8 cellular contexts compared by ENCODE assay signal in the genomic region with DNA sequence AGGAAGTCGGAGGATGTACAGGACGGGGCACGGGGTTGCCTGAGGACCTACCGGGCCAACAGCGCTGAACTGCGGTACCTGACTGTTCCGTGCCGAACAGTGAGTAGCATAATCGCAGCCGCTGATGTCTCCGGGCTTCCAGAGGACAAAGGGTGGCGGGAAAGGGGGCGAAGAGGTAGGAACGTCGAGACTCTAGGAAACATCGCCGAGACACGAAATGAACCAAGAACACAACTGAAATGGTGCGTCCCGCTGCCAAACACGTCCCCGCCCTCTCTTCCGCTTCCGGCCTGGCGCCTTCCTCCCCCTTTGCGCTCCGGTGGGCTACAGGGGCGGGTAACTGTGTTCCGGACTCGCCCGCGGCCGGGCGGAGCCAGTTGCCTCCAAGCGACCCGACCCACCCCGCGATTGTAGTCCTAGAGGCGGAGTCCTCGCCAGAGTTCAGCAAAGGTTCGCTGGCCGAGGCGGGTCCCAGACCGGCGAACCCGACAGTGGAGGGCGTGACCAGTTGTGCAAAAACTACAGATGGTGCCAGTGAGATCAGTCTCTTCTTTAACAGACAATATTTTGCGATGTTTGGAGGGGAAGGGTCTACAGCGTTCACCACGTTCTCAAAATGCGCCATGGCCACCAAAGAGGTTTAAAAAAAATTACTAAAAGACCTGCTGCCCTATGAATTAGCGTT. TPM values are rescaled to one million over a fixed set of nuclear protein-coding genes. Genes with fewer than 3 reads are reported as not detected.
DNase-seq lines count a peak whose midpoint lies in the region; ATAC-seq and TF ChIP-seq lines count a peak whose summit lies in the region.

MRPS31 (minus strand) TSS at position 257 of the 685 bp plus-strand sequence; CDS start at position 203, 54 bp downstream.

- peak; percentile 96 for ATAC-seq in HG03442 (IDR thresholded peaks at IDR 0.05; ENCODE audit: unreplicated experiment)
- peak; percentile 99 for ATAC-seq in activated CD4-positive, alpha-beta T cell treated with anti-CD3 and anti-CD28 coated beads for 36 hours

- CTCF ChIA-PET in activated CD4-positive, alpha-beta T cell treated with anti-CD3 and anti-CD28 coated beads for 36 hours (lab: Charles Lee): interaction anchor here (0.6 to 0.7 kb wide), 2 partner anchors 42 to 288 kb away, joined by 3 read pairs; no protein-coding TSS in a partner anchor

- peak; percentile 10 for TF ChIP-seq CTCF in choroid plexus epithelial cell (conservative IDR thresholded peaks at IDR 0.05; ENCODE audit: low read depth, low read length)

- DNase-seq in Ammon's horn (ENCODE audit: low spot score): peak; percentile 97
- DNase-seq in GM19238 (ENCODE audit: insufficient read length, low spot score): peak; percentile 85
- peak; percentile 75 to 91 for DNase-seq in NCI-H524 (lab: John Stamatoyannopoulos, UW)
- peak; percentile 97 for DNase-seq in activated CD4-positive, alpha-beta T cell treated with anti-CD3 and anti-CD28 coated beads for 36 hours
- DNase-seq in choroid plexus epithelial cell (ENCODE audit: low read depth): peak; percentile 97
- DNase-seq in kidney tubule cell (ENCODE audit: low spot score): peak; percentile 96
- peak; percentile 89 to 95 (median 94) for DNase-seq in stimulated activated CD4-positive, alpha-beta T cell treated with anti-CD3 and anti-CD28 coated beads, Interleukin-1b, Interleukin-23, amount 100 ng/mL, for 24 hours (ENCODE audit: low read depth in 4 of 4, low spot score in 1 of 4)

- POLR2A ChIA-PET in activated CD4-positive, alpha-beta T cell treated with anti-CD3 and anti-CD28 coated beads for 36 hours (lab: Charles Lee): interaction anchor here (0.5 to 0.7 kb wide), 2 partner anchors 25 to 887 kb away, joined by 4 to 5 read pairs; no protein-coding TSS in a partner anchor

- H3K4me3 ChIP-seq in choroid plexus epithelial cell (ENCODE audit: low read depth, low read length): peak within 1 kb of the TSS; percentile 98

- H3K27ac Mint-ChIP-seq in activated CD4-positive, alpha-beta T cell treated with anti-CD3 and anti-CD28 coated beads for 36 hours: peak within 1 kb of the TSS; percentile 97

- peaks cover 9% of the 10 kb centered on the region for H3K36me3 Mint-ChIP-seq in activated CD4-positive, alpha-beta T cell treated with anti-CD3 and anti-CD28 coated beads for 36 hours (ENCODE audit: low read depth)

- H3K9me3 Mint-ChIP-seq in activated CD4-positive, alpha-beta T cell treated with anti-CD3 and anti-CD28 coated beads for 36 hours (ENCODE audit: low read depth): no peaks in the 10 kb centered on the region

- peaks cover 30% of the 10 kb centered on the region for H3K4me1 Mint-ChIP-seq in activated CD4-positive, alpha-beta T cell treated with anti-CD3 and anti-CD28 coated beads for 36 hours

- intact Hi-C loops in activated CD4-positive, alpha-beta T cell treated with anti-CD3 and anti-CD28 coated beads for 36 hours (cut with DNase I, micrococcal nuclease): loop anchor here (1.0 to 10.0 kb wide), 12 partner anchors 18 to 1736 kb away; partner anchors contain the start of genes DGKH (in 1 of the 2), FOXO1 (in 1 of the 2), KBTBD6 (in 1 of the 2) and NHLRC3 (in 1 of the 2)

- H3K4me3 Mint-ChIP-seq in activated CD4-positive, alpha-beta T cell treated with anti-CD3 and anti-CD28 coated beads for 36 hours: peak within 1 kb of the TSS; percentile 89

- H3K27me3 Mint-ChIP-seq in activated CD4-positive, alpha-beta T cell treated with anti-CD3 and anti-CD28 coated beads for 36 hours: no peaks in the 10 kb centered on the region

RNA-seq across cellular contexts. Expression of gene MRPS31, which starts in this region (rescaled TPM):
- 10 to 100 TPM; 45.8 to 46.1 TPM for total RNA-seq in activated CD4-positive, alpha-beta T cell treated with anti-CD3 and anti-CD28 coated beads for 36 hours

Comparison
In these comparisons a context has a peak if more than half of its experiments do, and no peak if none do; other contexts are left out.
1. Peak in every context shown above with its lines: DNase-seq, ATAC-seq and H3K4me3 ChIP-seq.